Comparison of ENCODE assay signal across 12 cellular contexts in the genomic region with DNA sequence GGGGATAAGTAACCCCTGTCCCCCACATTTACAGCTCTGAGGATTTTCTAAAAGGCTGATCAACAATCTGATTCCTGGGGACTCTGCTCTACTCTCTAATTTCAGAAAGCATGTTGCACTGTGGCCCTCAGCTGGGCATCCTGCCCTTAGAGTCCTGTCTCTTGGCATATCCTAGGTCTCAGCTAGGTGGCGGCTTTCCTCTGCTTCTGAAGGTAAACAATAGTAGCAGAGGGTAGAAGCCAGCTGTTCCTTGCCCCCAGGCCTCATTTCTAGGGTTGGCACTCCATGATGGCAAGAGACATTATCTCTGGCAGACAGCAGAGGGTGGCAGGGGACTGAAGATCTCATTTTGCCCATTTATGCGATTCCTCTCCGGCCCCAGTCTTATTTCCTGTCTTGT.
DNase-seq lines count a peak whose midpoint lies in the region; ATAC-seq, FAIRE-seq and TF ChIP-seq lines count a peak whose summit lies in the region.
"Had no signal": no experiment of that assay in that cellular context is flagged by ENCODE, and none has a peak within 500 bp of the region (broad histone marks: within the 10 kb centered on the region; RNA-seq: fewer than 3 reads in every experiment).

No MANE protein-coding gene starts in this region.

- ATAC-seq in HG02938 (IDR thresholded peaks at IDR 0.05; ENCODE audit: unreplicated experiment), result no peak

- peak; percentile 66 for TF ChIP-seq CTCF in 22Rv1 (IDR thresholded peaks at IDR 0.05)
- TF ChIP-seq CTCF in Calu3 (IDR thresholded peaks at IDR 0.05; ENCODE audit: unreplicated experiment), result peak; percentile 54
- peak; percentile 31 for TF ChIP-seq CTCF in bronchial epithelial cell (IDR thresholded peaks at IDR 0.05; ENCODE audit: insufficient read depth, low read length, severe bottlenecking)

- H3K4me3 ChIP-seq in bronchial epithelial cell (ENCODE audit: low read depth, low read length) (no peak overlapping the region), HAP-1 (no peak overlapping the region)

- no peak overlapping the region for H3K4me3 Mint-ChIP-seq in Calu3 (ENCODE audit: low read depth, unreplicated experiment)
- H3K4me3 Mint-ChIP-seq: CD4-positive, CD25-positive, alpha-beta regulatory T cell had no signal

- no TSS peak for BruUV-seq in Calu3 (replicated peaks; lab: Mats Ljungman, UMichigan)

- H3K36me3 ChIP-seq in bronchial epithelial cell (ENCODE audit: control insufficient read depth, insufficient read depth, low read length), result no peaks in the 10 kb centered on the region
- H3K36me3 ChIP-seq in HAP-1 (replicated peaks), result no peaks in the 10 kb centered on the region

- no peak overlapping the region for H3K27ac ChIP-seq in 22Rv1

- H3K9me3 Mint-ChIP-seq in Calu3 (ENCODE audit: low read depth, unreplicated experiment), result no peaks in the 10 kb centered on the region

- H3K9me3 ChIP-seq in HAP-1, result no peaks in the 10 kb centered on the region

- no peaks in the 10 kb centered on the region for H3K4me1 ChIP-seq in HAP-1

- H3K27me3 Mint-ChIP-seq in Calu3 (ENCODE audit: unreplicated experiment), result peaks cover 68% of the 10 kb centered on the region

- CTCF ChIA-PET in Calu3 (lab: Charles Lee), result interaction anchor here (0.7 to 1.0 kb wide), 4 partner anchors 144 to 314 kb away, joined by 3 to 4 read pairs (median 3); no protein-coding TSS in a partner anchor

- in situ Hi-C loops in HAP-1 (cut with MboI; ENCODE audit: low sequenced_read_pairs), result no loop called here

- no peak overlapping the region for H3K27ac Mint-ChIP-seq in Calu3 (ENCODE audit: unreplicated experiment)
- H3K27ac Mint-ChIP-seq: CD4-positive, CD25-positive, alpha-beta regulatory T cell had no signal

- peak; percentile 34 for DNase-seq in Calu3
- DNase-seq in NCI-H1694 treated with DMSO at 0.1 percent for 48 hours (lab: John Stamatoyannopoulos, UW), result peak; percentile 95
- no peak for DNase-seq in bronchial epithelial cell (ENCODE audit: low read depth)
- no peak for DNase-seq in activated gamma-delta T cell (lab: John Stamatoyannopoulos, UW)
- no peak for DNase-seq in HAP-1 (ENCODE audit: low spot score in 2 of 2)
- no peak for DNase-seq in SKM-1 treated with dmso at 0.1 percent for 144 hours (lab: John Stamatoyannopoulos, UW; ENCODE audit: unreplicated experiment)
- DNase-seq: activated T-cell treated with anti-CD3 and anti-CD28 coated beads, Interleukin-2, amount 50 U/mL, for 48 hours; CD4-positive, CD25-positive, alpha-beta regulatory T cell; cortex of kidney; small intestine had no signal

- no peak for FAIRE-seq in bronchial epithelial cell (lab: Jason Lieb, UNC)
- FAIRE-seq: small intestine had no signal

- H3K27me3 ChIP-seq in bronchial epithelial cell (ENCODE audit: control insufficient read depth, insufficient read depth, low read length) (no peaks in the 10 kb centered on the region), HAP-1 (ENCODE audit: low read depth) (no peaks in the 10 kb centered on the region)

- intact Hi-C loops in Calu3 (cut with micrococcal nuclease; ENCODE audit: unreplicated experiment), result no loop called here

- H3K4me1 Mint-ChIP-seq in Calu3 (ENCODE audit: low read depth, unreplicated experiment), result no peaks in the 10 kb centered on the region
- H3K4me1 Mint-ChIP-seq: CD4-positive, CD25-positive, alpha-beta regulatory T cell had no signal

- no peaks in the 10 kb centered on the region for H3K36me3 Mint-ChIP-seq in Calu3 (ENCODE audit: insufficient read depth, unreplicated experiment)
- H3K36me3 Mint-ChIP-seq: CD4-positive, CD25-positive, alpha-beta regulatory T cell had no signal

Comparison
In these comparisons a context has a peak if more than half of its experiments do, and no peak if none do; other contexts are left out.
1. DNase-seq: peak in Calu3 (single experiment) and NCI-H1694 treated with DMSO at 0.1 percent for 48 hours (single experiment); none in bronchial epithelial cell (single experiment), activated gamma-delta T cell (single experiment), HAP-1 (0 of 2) and SKM-1 treated with dmso at 0.1 percent for 144 hours (single experiment).
2. Peak in every context shown above with its lines, with median percentiles within 50 percentile points of each other: CTCF ChIP-seq.